ENCODE assay signal across 10 cellular contexts in genomic region chr10:127922675-127923366, GRCh38. TPM values are rescaled to one million over a fixed set of nuclear protein-coding genes. Genes with fewer than 3 reads are reported as not detected.
DNase-seq lines count a peak whose midpoint lies in the region; ATAC-seq and TF ChIP-seq lines count a peak whose summit lies in the region.
"Had no signal": no experiment of that assay in that cellular context is flagged by ENCODE, and none has a peak within 500 bp of the region (broad histone marks: within the 10 kb centered on the region; RNA-seq: fewer than 3 reads in every experiment).

No MANE protein-coding gene starts in this region.

- DNase-seq in LHCN-M2 (ENCODE audit: low read depth) (peak; percentile 93), dorsolateral prefrontal cortex (peak in 4 of 10 donors; percentile 45 to 62 (median 60)), medulla oblongata (ENCODE audit: extremely low spot score) (peak; percentile 80), vagina (ENCODE audit: extremely low spot score in 2 of 2) (no peak), H9 (no peak), NK-92 (lab: John Stamatoyannopoulos, UW; ENCODE audit: unreplicated experiment) (no peak)
- DNase-seq: stimulated activated naive B cell treated with anti-CD40 and anti-IgM and Interleukin-4, amounts not matched to agents 10 μg/mL and 1 μg/mL and 100 μg/mL, for 72 hours had no signal

- no peak overlapping the region for H2BK20ac ChIP-seq in H9 (ENCODE audit: low read depth, low read length, poor library complexity, severe bottlenecking)

- no peak overlapping the region for H3K4me3 ChIP-seq in dorsolateral prefrontal cortex
- H3K4me3 ChIP-seq in vagina, result no peak overlapping the region

- intact Hi-C loops in dorsolateral prefrontal cortex (cut with DNase I), result loop anchor here in 1 of 2 donors (5.0 kb wide), 1 partner anchor 44 kb away; no protein-coding TSS in a partner anchor
- intact Hi-C loops in vagina (cut with DNase I), result no loop called here

- H3K27ac ChIP-seq in dorsolateral prefrontal cortex (peak overlapping the region in 54 of 59 donors; percentile 4 to 80 (median 64)), vagina (peak overlapping the region; percentile 36), H9 (ENCODE audit: insufficient read length, low read depth, low read length) (no peak overlapping the region)

- H2AK5ac ChIP-seq in H9 (ENCODE audit: insufficient read length, low read length), result no peak overlapping the region

- H3K9me3 ChIP-seq in vagina (no peaks in the 10 kb centered on the region), H9 (ENCODE audit: control insufficient read depth, low read depth, low read length) (no peaks in the 10 kb centered on the region)

- no peak overlapping the region for H3K23ac ChIP-seq in H9 (ENCODE audit: insufficient read length, low read depth, low read length)

- H3K4ac ChIP-seq in H9 (ENCODE audit: low read depth, low read length), result no peak overlapping the region

- no peaks in the 10 kb centered on the region for H3K36me3 ChIP-seq in vagina

- no peak for ATAC-seq in GM19397 (IDR thresholded peaks at IDR 0.05; ENCODE audit: unreplicated experiment)
- ATAC-seq: stimulated activated naive B cell treated with anti-CD40 and anti-IgM and Interleukin-4, amounts not matched to agents 10 μg/mL and 1 μg/mL and 100 μg/mL, for 72 hours had no signal

- no peak overlapping the region for H2AFZ ChIP-seq in H9 (ENCODE audit: low read length)

- H3K56ac ChIP-seq in H9 (ENCODE audit: insufficient read length, low read depth, low read length), result no peak overlapping the region

- no peak for TF ChIP-seq POLR2A in vagina (IDR thresholded peaks at IDR 0.05)

- H3T11ph ChIP-seq in H9 (ENCODE audit: low read length), result no peak overlapping the region

- H3K36me3 Mint-ChIP-seq in H9 (ENCODE audit: insufficient read depth in 1 of 3, low read depth in 3 of 3), result peaks cover 0 to 4% (median 2%) of the 10 kb centered on the region in 3 experiments; a peak in 3 of 7 replicates
- H3K36me3 Mint-ChIP-seq: stimulated activated naive B cell treated with anti-CD40 and anti-IgM and Interleukin-4, amounts not matched to agents 10 μg/mL and 1 μg/mL and 100 μg/mL, for 72 hours had no signal

- H3K9me3 Mint-ChIP-seq in H9, result peaks cover 2 to 4% of the 10 kb centered on the region in 2 experiments; a peak in 3 of 5 replicates
- H3K9me3 Mint-ChIP-seq: central memory CD8-positive, alpha-beta T cell; nephron; stimulated activated naive B cell treated with anti-CD40 and anti-IgM and Interleukin-4, amounts not matched to agents 10 μg/mL and 1 μg/mL and 100 μg/mL, for 72 hours had no signal

- H3K4me2 ChIP-seq in H9 (ENCODE audit: insufficient read depth, insufficient read length, low read length), result no peak overlapping the region

- H4K20me1 ChIP-seq in H9 (ENCODE audit: control insufficient read depth, insufficient read depth, insufficient read length), result no peaks in the 10 kb centered on the region

- no peak overlapping the region for H2BK15ac ChIP-seq in H9 (ENCODE audit: low read depth, low read length)

- no peaks in the 10 kb centered on the region for H3K23me2 ChIP-seq in H9 (ENCODE audit: insufficient read length, low read depth, low read length, poor library complexity, severe bottlenecking)

- no peak overlapping the region for H2BK120ac ChIP-seq in H9 (ENCODE audit: low read depth, low read length, poor library complexity, severe bottlenecking)

- no CpG with 5 or more reads among the region's 12 CpGs for WGBS in H9 (ENCODE audit: extremely low coverage, insufficient read length, low lambda C conversion rate)

- H3K4me1 ChIP-seq in vagina, result no peaks in the 10 kb centered on the region
- no peaks in the 10 kb centered on the region for H3K4me1 ChIP-seq in H9 (ENCODE audit: insufficient read depth, low read length)

- no peak overlapping the region for H2BK5ac ChIP-seq in H9 (ENCODE audit: insufficient read length, low read length)

- peak overlapping the region in 1 of 3 experiments; percentile 48; a peak in 1 of 7 replicates for H3K27ac Mint-ChIP-seq in H9
- H3K27ac Mint-ChIP-seq: nephron; stimulated activated naive B cell treated with anti-CD40 and anti-IgM and Interleukin-4, amounts not matched to agents 10 μg/mL and 1 μg/mL and 100 μg/mL, for 72 hours had no signal

- TF ChIP-seq CTCF in dorsolateral prefrontal cortex (IDR thresholded peaks at IDR 0.05 in 54 of 56, conservative IDR thresholded peaks at IDR 0.05 in 2 of 56; ENCODE audit: low read depth in 1 of 56, partially characterized antibody in 56 of 56), result no peak
- TF ChIP-seq CTCF in vagina (IDR thresholded peaks at IDR 0.05), result no peak
- no peak for TF ChIP-seq CTCF in H9 (conservative IDR thresholded peaks at IDR 0.05)

- H3K9ac ChIP-seq in H9 (ENCODE audit: extremely low read depth, insufficient read length, low read length), result no peak overlapping the region

- peaks cover 15 to 16% of the 10 kb centered on the region in 2 experiments; a peak in 3 of 4 replicates for H3K4me1 Mint-ChIP-seq in H9
- H3K4me1 Mint-ChIP-seq: central memory CD8-positive, alpha-beta T cell had no signal

- no peak overlapping the region for H3K18ac ChIP-seq in H9 (ENCODE audit: insufficient read length, low read depth, low read length)

- peaks cover 2% of the 10 kb centered on the region; the same call in 1 of the 2 replicates for H3K27me3 Mint-ChIP-seq in H9 (ENCODE audit: low read depth)
- H3K27me3 Mint-ChIP-seq: central memory CD8-positive, alpha-beta T cell had no signal

- H4K91ac ChIP-seq in H9 (ENCODE audit: insufficient read length, low read depth, low read length), result no peak overlapping the region

- no peaks in the 10 kb centered on the region for H3K27me3 ChIP-seq in dorsolateral prefrontal cortex
- H3K27me3 ChIP-seq in vagina, result no peaks in the 10 kb centered on the region
- H3K27me3 ChIP-seq in H9 (ENCODE audit: insufficient read depth, low read length), result no peaks in the 10 kb centered on the region

- H4K5ac ChIP-seq in H9 (ENCODE audit: insufficient read length, low read depth, low read length), result no peak overlapping the region

- H3K14ac ChIP-seq in H9 (ENCODE audit: insufficient read depth, low read length), result no peak overlapping the region

- no peak overlapping the region for H4K8ac ChIP-seq in H9 (replicated peaks; ENCODE audit: insufficient read length, low read depth, low read length)

- H3K79me2 ChIP-seq in H9 (ENCODE audit: insufficient read depth, low read length), result no peaks in the 10 kb centered on the region

- no peak overlapping the region for H2BK12ac ChIP-seq in H9 (ENCODE audit: insufficient read length, low read depth, low read length)

- H3K79me1 ChIP-seq in H9 (ENCODE audit: insufficient read depth, low read depth, low read length, poor library complexity, severe bottlenecking), result no peaks in the 10 kb centered on the region

- H3K4me3 Mint-ChIP-seq in H9, result no peak overlapping the region
- H3K4me3 Mint-ChIP-seq: central memory CD8-positive, alpha-beta T cell; nephron; stimulated activated naive B cell treated with anti-CD40 and anti-IgM and Interleukin-4, amounts not matched to agents 10 μg/mL and 1 μg/mL and 100 μg/mL, for 72 hours had no signal

RNA-seq across cellular contexts. Expression of gene PTPRE, which starts 15.9 kb away (rescaled TPM):
- 5.2 and 6.8 TPM in 2 replicates for total RNA-seq in LHCN-M2 (2014; rRNA removed)
- polyA plus RNA-seq in LHCN-M2 (2012), result 2.1 TPM
- 10 to 100 TPM; 26.2 to 55.9 (median 39.1) TPM for total RNA-seq in dorsolateral prefrontal cortex
- 77.6 TPM for total RNA-seq in vagina
- total RNA-seq in H9 (2021), result 0.70 and 0.77 TPM in 2 replicates

RNA-seq across cellular contexts. Expression of gene CLRN3, which starts 30.1 kb away (rescaled TPM):
- total RNA-seq in LHCN-M2 (2014; rRNA removed) (not detected in 2 replicates), dorsolateral prefrontal cortex (1 to 10 TPM in 6 of 120 experiments, under 1 TPM in 42, not detected in 72; 0.25 to 1.7 (median 0.59) TPM), vagina (not detected), H9 (2021) (not detected in 2 replicates)
- not detected for polyA plus RNA-seq in LHCN-M2 (2012)

Comparison
In these comparisons a context has a peak if more than half of its experiments do, and no peak if none do; other contexts are left out.
1. DNase-seq: peak in LHCN-M2 (single experiment) and medulla oblongata (single experiment); none in vagina (0 of 2), H9 (single experiment) and NK-92 (single experiment).